In genomic region chr10:108112218-108112617, GRCh38 we compare ENCODE assay signal across 14 cellular contexts.
DNase-seq lines count a peak whose midpoint lies in the region; FAIRE-seq and TF ChIP-seq lines count a peak whose summit lies in the region.
"Had no signal": no experiment of that assay in that cellular context is flagged by ENCODE, and none has a peak within 500 bp of the region (broad histone marks: within the 10 kb centered on the region; RNA-seq: fewer than 3 reads in every experiment).

No MANE protein-coding gene starts in this region.

- no peaks in the 10 kb centered on the region for H3K36me3 Mint-ChIP-seq in neural progenitor cell
- H3K36me3 Mint-ChIP-seq in T-helper 2 cell treated with Interferon-gamma antibody and Interleukin-4, amounts not matched to agents 5 μg/mL and 100 μg/mL, for 36 hours (ENCODE audit: low read depth) = no peaks in the 10 kb centered on the region
- H3K36me3 Mint-ChIP-seq: naive B cell, T-cell had no signal

- no peaks in the 10 kb centered on the region for H3F3A ChIP-seq in neural progenitor cell (ENCODE audit: low read depth)

- H3K4ac ChIP-seq in H1 (replicated peaks; ENCODE audit: insufficient read length, low read depth, low read length) = no peak overlapping the region

- no peak overlapping the region for H3K4me3 ChIP-seq in H1 (ENCODE audit: extremely low read depth in 1 of 4, insufficient read depth in 2 of 4, low read depth in 3 of 4, low read length in 4 of 4)
- no peak overlapping the region for H3K4me3 ChIP-seq in neural progenitor cell
- H3K4me3 ChIP-seq: skin epidermis had no signal

- FAIRE-seq in H1 (lab: Jason Lieb, UNC) = peak; percentile 7

- no peak overlapping the region for H4K5ac ChIP-seq in H1 (ENCODE audit: insufficient read length, low read depth, low read length)

- no peak for TF ChIP-seq POLR2A in H1 (IDR thresholded peaks at IDR 0.05; ENCODE audit: control extremely low read depth in 1 of 2, low read depth in 2 of 2, low read length in 2 of 2)

- H2BK15ac ChIP-seq in H1 (ENCODE audit: low read length) = no peak overlapping the region

- H3K36me3 ChIP-seq in H1 (ENCODE audit: control insufficient read depth in 2 of 4, insufficient read depth in 4 of 4, low read length in 3 of 4) (no peaks in the 10 kb centered on the region), neural progenitor cell (no peaks in the 10 kb centered on the region)

- no peak overlapping the region for H4K8ac ChIP-seq in H1 (ENCODE audit: extremely low read depth, insufficient read depth, low read length)

- H3K23me2 ChIP-seq in H1 (ENCODE audit: low read depth, low read length) = no peaks in the 10 kb centered on the region

- no peaks in the 10 kb centered on the region for H3K9me3 ChIP-seq in H1 (ENCODE audit: insufficient read depth in 2 of 2, low read depth in 1 of 2, low read length in 1 of 2)
- no peaks in the 10 kb centered on the region for H3K9me3 ChIP-seq in neural progenitor cell (ENCODE audit: low read depth)

- no peaks in the 10 kb centered on the region for H3K79me2 ChIP-seq in H1 (ENCODE audit: control insufficient read depth in 1 of 2, insufficient read depth in 2 of 2, low read length in 2 of 2)
- no peaks in the 10 kb centered on the region for H3K79me2 ChIP-seq in neural progenitor cell (ENCODE audit: low read depth)

- no peak overlapping the region for H3K18ac ChIP-seq in H1 (ENCODE audit: extremely low read depth, low read length)

- H3K27ac ChIP-seq in H1 (ENCODE audit: low read depth, low read length) (no peak overlapping the region), neural progenitor cell (no peak overlapping the region)
- H3K27ac ChIP-seq: skin epidermis had no signal

- no peak overlapping the region for H3K4me3 Mint-ChIP-seq in neural progenitor cell
- H3K4me3 Mint-ChIP-seq in T-helper 2 cell treated with Interferon-gamma antibody and Interleukin-4, amounts not matched to agents 5 μg/mL and 100 μg/mL, for 36 hours = no peak overlapping the region
- H3K4me3 Mint-ChIP-seq: naive B cell, T-cell had no signal

- H2BK12ac ChIP-seq in H1 (ENCODE audit: low read depth, low read length) = no peak overlapping the region

- TF ChIP-seq CTCF in H1 (IDR thresholded peaks at IDR 0.05; ENCODE audit: control extremely low read depth in 1 of 3, insufficient read depth in 1 of 3, low read depth in 1 of 3, low read length in 3 of 3) = peak in 2 of 3 experiments; percentile 61 to 66; a peak in 3 of 4 replicates
- TF ChIP-seq CTCF in neural progenitor cell (IDR thresholded peaks at IDR 0.05) = peak; percentile 54

- H3K23ac ChIP-seq in H1 (ENCODE audit: insufficient read length) = no peak overlapping the region

- no peak overlapping the region for H2AFZ ChIP-seq in H1 (ENCODE audit: low read length)
- H2AFZ ChIP-seq in neural progenitor cell (replicated peaks) = no peak overlapping the region

- DNase-seq in DMS 273 (lab: John Stamatoyannopoulos, UW; ENCODE audit: unreplicated experiment) (peak; percentile 0), DMS 273 treated with DMSO at 0.1 percent for 48 hours (lab: John Stamatoyannopoulos, UW) (no peak), NCI-H69 (lab: John Stamatoyannopoulos, UW) (peak; percentile 18), H1 (ENCODE audit: low read depth in 1 of 2, low spot score in 2 of 2) (peak in 1 of 2 experiments; percentile 1), neural progenitor cell (ENCODE audit: low spot score) (peak; percentile 16), NCI-H2107 (lab: John Stamatoyannopoulos, UW) (no peak)
- DNase-seq in T-helper 2 cell treated with Interferon-gamma antibody and Interleukin-4, amounts not matched to agents 5 μg/mL and 100 μg/mL, for 36 hours (ENCODE audit: low spot score) = no peak
- DNase-seq in activated T-cell treated with anti-CD3 and anti-CD28 coated beads, Interleukin-2, amount 50 U/mL, for 48 hours = no peak
- DNase-seq: 8988T, DND-41, naive B cell, NCI-H345, T-cell had no signal

- WGBS in H1 (ENCODE audit: extremely low coverage in 1 of 2, insufficient coverage in 1 of 2, insufficient read length in 1 of 2, insufficient replicate concordance in 2 of 2, low coverage in 1 of 2, low lambda C conversion rate in 2 of 2, missing lambda C conversion rate in 1 of 2), 2 experiments = 35% methylated on average over 2 of the region's 2 CpGs; no CpG with 5 or more reads in 1 of the 2 experiments

- H3K4me1 ChIP-seq in H1 (replicated peaks in 1 of 4; ENCODE audit: control insufficient read depth in 3 of 4, insufficient read depth in 4 of 4, low read length in 3 of 4) (no peaks in the 10 kb centered on the region; a peak in 1 of 7 replicates), neural progenitor cell (peaks cover 11% of the 10 kb centered on the region)

- no peaks in the 10 kb centered on the region for H3K79me1 ChIP-seq in H1 (ENCODE audit: low read depth, low read length)

- H4K20me1 ChIP-seq in H1 (replicated peaks in 1 of 2; ENCODE audit: control insufficient read depth in 1 of 2, insufficient read depth in 2 of 2, low read length in 2 of 2) (no peaks in the 10 kb centered on the region), neural progenitor cell (ENCODE audit: low read depth) (no peaks in the 10 kb centered on the region)

- H3K4me1 Mint-ChIP-seq in neural progenitor cell = no peaks in the 10 kb centered on the region
- no peaks in the 10 kb centered on the region for H3K4me1 Mint-ChIP-seq in T-helper 2 cell treated with Interferon-gamma antibody and Interleukin-4, amounts not matched to agents 5 μg/mL and 100 μg/mL, for 36 hours (ENCODE audit: low read depth)
- H3K4me1 Mint-ChIP-seq: T-cell had no signal

- H3K9ac ChIP-seq in H1 (replicated peaks in 1 of 4; ENCODE audit: extremely low read depth in 1 of 4, low read depth in 3 of 4, low read length in 3 of 4) (no peak overlapping the region), neural progenitor cell (no peak overlapping the region)

- H2AK5ac ChIP-seq in H1 (ENCODE audit: low read depth, low read length) = no peak overlapping the region

- no peaks in the 10 kb centered on the region for H3K27me3 Mint-ChIP-seq in neural progenitor cell (ENCODE audit: insufficient read depth, low read depth)
- H3K27me3 Mint-ChIP-seq in T-helper 2 cell treated with Interferon-gamma antibody and Interleukin-4, amounts not matched to agents 5 μg/mL and 100 μg/mL, for 36 hours (ENCODE audit: low read depth) = no peaks in the 10 kb centered on the region
- H3K27me3 Mint-ChIP-seq: naive B cell, T-cell had no signal

- TF ChIP-seq RAD21 in H1 (IDR thresholded peaks at IDR 0.05 in 1 of 2, conservative IDR thresholded peaks at IDR 0.05 in 1 of 2; ENCODE audit: low read depth in 2 of 2, low read length in 2 of 2) = peak; percentile 67 to 75

- CTCF ChIA-PET in H1 (lab: Charles Lee; ENCODE audit: partially characterized antibody) = interaction anchor here (0.6 to 3.4 kb wide), 12 partner anchors 9 to 354 kb away, joined by 3 to 39 read pairs (median 3); no protein-coding TSS in a partner anchor

- H3K14ac ChIP-seq in H1 (ENCODE audit: insufficient read length) = no peak overlapping the region

- peak overlapping the region; percentile 16 for H3K27ac Mint-ChIP-seq in neural progenitor cell
- H3K27ac Mint-ChIP-seq in T-helper 2 cell treated with Interferon-gamma antibody and Interleukin-4, amounts not matched to agents 5 μg/mL and 100 μg/mL, for 36 hours = no peak overlapping the region
- H3K27ac Mint-ChIP-seq: naive B cell, T-cell had no signal

- no peak for TF ChIP-seq EP300 in H1 (IDR thresholded peaks at IDR 0.05; ENCODE audit: borderline replicate concordance in 1 of 2, low read depth in 2 of 2, low read length in 2 of 2)

- peaks cover 12% of the 10 kb centered on the region for H3K9me3 Mint-ChIP-seq in neural progenitor cell
- peaks cover 13% of the 10 kb centered on the region for H3K9me3 Mint-ChIP-seq in T-helper 2 cell treated with Interferon-gamma antibody and Interleukin-4, amounts not matched to agents 5 μg/mL and 100 μg/mL, for 36 hours

- H3K27me3 ChIP-seq in H1 (replicated peaks in 1 of 4; ENCODE audit: control insufficient read depth in 3 of 4, extremely low read depth in 1 of 4, insufficient read depth in 3 of 4, low read length in 3 of 4) (no peaks in the 10 kb centered on the region), neural progenitor cell (no peaks in the 10 kb centered on the region)

- POLR2A ChIA-PET in H1 (lab: Charles Lee; ENCODE audit: partially characterized antibody) = no interaction called here

- H2BK5ac ChIP-seq in H1 (ENCODE audit: low read depth, low read length) = no peak overlapping the region

- no peak overlapping the region for H2BK20ac ChIP-seq in H1 (ENCODE audit: low read length)

- H3K56ac ChIP-seq in H1 (replicated peaks; ENCODE audit: insufficient read length, low read depth, low read length) = no peak overlapping the region

- H2BK120ac ChIP-seq in H1 (replicated peaks; ENCODE audit: low read depth, low read length) = no peak overlapping the region

- H3K4me2 ChIP-seq in H1 (ENCODE audit: insufficient read depth in 1 of 2, low read depth in 2 of 2, low read length in 2 of 2) (no peak overlapping the region), neural progenitor cell (no peak overlapping the region)

- no peak overlapping the region for H4K91ac ChIP-seq in H1 (replicated peaks; ENCODE audit: insufficient read length, low read length)

TF ChIP-seq in H1, 55 proteins besides CTCF, POLR2A, EP300 and RAD21:
- TF ChIP-seq KDM5A (IDR thresholded peaks at IDR 0.05; ENCODE audit: low read length) (no peak), BACH1 (IDR thresholded peaks at IDR 0.05; ENCODE audit: low read length) (peak; percentile 90)

Comparison
In these comparisons a context has a peak if more than half of its experiments do, and no peak if none do; other contexts are left out.
1. DNase-seq: peak in DMS 273 (single experiment), NCI-H69 (single experiment) and neural progenitor cell (single experiment); none in DMS 273 treated with DMSO at 0.1 percent for 48 hours (single experiment), T-helper 2 cell treated with Interferon-gamma antibody and Interleukin-4, amounts not matched to agents 5 μg/mL and 100 μg/mL, for 36 hours (single experiment), NCI-H2107 (single experiment) and activated T-cell treated with anti-CD3 and anti-CD28 coated beads, Interleukin-2, amount 50 U/mL, for 48 hours (0 of 2).